ENCODE assay signal across 11 cellular contexts in genomic region chr1:159171688-159172501, GRCh38. TPM values are rescaled to one million over a fixed set of nuclear protein-coding genes. Genes with fewer than 3 reads are reported as not detected.
DNase-seq lines count a peak whose midpoint lies in the region; ATAC-seq, FAIRE-seq and TF ChIP-seq lines count a peak whose summit lies in the region.
"Had no signal": no experiment of that assay in that cellular context is flagged by ENCODE, and none has a peak within 500 bp of the region (broad histone marks: within the 10 kb centered on the region; RNA-seq: fewer than 3 reads in every experiment).

No MANE protein-coding gene starts in this region.

- H2BK5ac ChIP-seq in H1 (ENCODE audit: low read depth, low read length): no peak overlapping the region

- H3K9me3 ChIP-seq in H1 (ENCODE audit: insufficient read depth in 2 of 2, low read depth in 1 of 2, low read length in 1 of 2) (no peaks in the 10 kb centered on the region), aorta (ENCODE audit: control insufficient read depth, low read length) (peaks cover 1% of the 10 kb centered on the region)
- H3K9me3 ChIP-seq: BLaER1 had no signal

- no peak overlapping the region for H3K4ac ChIP-seq in H1 (replicated peaks; ENCODE audit: insufficient read length, low read depth, low read length)

- no peak for ATAC-seq in activated T-cell treated with anti-CD3 and anti-CD28 coated beads, Interleukin-2, amount 50 U/mL, for 72 hours (replicated peaks in 1 of 2)
- peak; percentile 19 for ATAC-seq in aorta (ENCODE audit: low FRiP score)
- ATAC-seq in HG02610 (IDR thresholded peaks at IDR 0.05; ENCODE audit: unreplicated experiment): no peak

- peaks cover 0 to 11% (median 3%) of the 10 kb centered on the region in 4 experiments; a peak in 6 of 7 replicates for H3K4me1 ChIP-seq in H1 (replicated peaks in 1 of 4; ENCODE audit: control insufficient read depth in 3 of 4, insufficient read depth in 4 of 4, low read length in 3 of 4)
- no peaks in the 10 kb centered on the region for H3K4me1 ChIP-seq in aorta (ENCODE audit: control insufficient read depth in 1 of 2, insufficient read depth in 2 of 2, low read length in 2 of 2)
- H3K4me1 ChIP-seq: BLaER1 had no signal

- POLR2A ChIA-PET in H1 (lab: Charles Lee; ENCODE audit: partially characterized antibody): interaction anchor here (0.8 to 1.6 kb wide), 5 partner anchors 15 to 34 kb away, joined by 3 to 4 read pairs (median 3); no protein-coding TSS in a partner anchor

- H3K27me3 Mint-ChIP-seq in activated T-cell treated with anti-CD3 and anti-CD28 coated beads, Interleukin-2, amount 50 U/mL, for 72 hours (ENCODE audit: low read depth): peaks cover 77% of the 10 kb centered on the region

- H3K27ac ChIP-seq in H1 (ENCODE audit: low read depth, low read length): no peak overlapping the region
- no peak overlapping the region for H3K27ac ChIP-seq in aorta (ENCODE audit: low read depth in 1 of 2, low read length in 2 of 2)
- H3K27ac ChIP-seq: BLaER1 had no signal

- H2BK12ac ChIP-seq in H1 (ENCODE audit: low read depth, low read length): 0 out of 2 replicates have a peak overlapping the region, but pooled peaks have one; percentile 54

- WGBS in H1 (ENCODE audit: extremely low coverage in 1 of 2, insufficient coverage in 1 of 2, insufficient read length in 1 of 2, insufficient replicate concordance in 2 of 2, low coverage in 1 of 2, low lambda C conversion rate in 2 of 2, missing lambda C conversion rate in 1 of 2), 2 experiments: 1% methylated on average over 29 of the region's 49 CpGs; no CpG with 5 or more reads in 1 of the 2 experiments
- WGBS in aorta, 2 donors: 1% methylated on average over 43 to 49 of the region's 49 CpGs

- no peak overlapping the region for H3K56ac ChIP-seq in H1 (replicated peaks; ENCODE audit: insufficient read length, low read depth, low read length)

- 0 out of 2 replicates have a peak overlapping the region, but pooled peaks have one; percentile 30 for H4K8ac ChIP-seq in H1 (ENCODE audit: extremely low read depth, insufficient read depth, low read length)

- TF ChIP-seq RAD21 in H1 (IDR thresholded peaks at IDR 0.05 in 1 of 2, conservative IDR thresholded peaks at IDR 0.05 in 1 of 2; ENCODE audit: low read depth in 2 of 2, low read length in 2 of 2): no peak

- H3K79me1 ChIP-seq in H1 (ENCODE audit: low read depth, low read length): no peaks in the 10 kb centered on the region; the same call in 1 of the 2 replicates

- CTCF ChIA-PET in H1 (lab: Charles Lee; ENCODE audit: partially characterized antibody): interaction anchor here (0.7 to 12.4 kb wide), 8 partner anchors 11 to 40 kb away, joined by 3 to 367 read pairs (median 7); partner anchors contain the start of gene ACKR1

- peaks cover 0 to 12% of the 10 kb centered on the region in 2 experiments for H4K20me1 ChIP-seq in H1 (replicated peaks in 1 of 2; ENCODE audit: control insufficient read depth in 1 of 2, insufficient read depth in 2 of 2, low read length in 2 of 2)
- H4K20me1 ChIP-seq: BLaER1 had no signal

- H3K14ac ChIP-seq in H1 (ENCODE audit: insufficient read length): no peak overlapping the region

- intact Hi-C loops in aorta (cut with DNase I): no loop called here

- TF ChIP-seq CTCF in H1 (IDR thresholded peaks at IDR 0.05; ENCODE audit: control extremely low read depth in 1 of 3, insufficient read depth in 1 of 3, low read depth in 1 of 3, low read length in 3 of 3): no peak

- peaks cover 0 to 2% of the 10 kb centered on the region in 2 donors for H3K36me3 Mint-ChIP-seq in activated T-cell treated with anti-CD3 and anti-CD28 coated beads, Interleukin-2, amount 50 U/mL, for 72 hours (ENCODE audit: insufficient read depth in 2 of 2)

- TF ChIP-seq EP300 in H1 (IDR thresholded peaks at IDR 0.05; ENCODE audit: borderline replicate concordance in 1 of 2, low read depth in 2 of 2, low read length in 2 of 2): no peak

- H3K23me2 ChIP-seq in H1 (ENCODE audit: low read depth, low read length): peaks cover 15% of the 10 kb centered on the region

- H3K9me3 Mint-ChIP-seq in activated T-cell treated with anti-CD3 and anti-CD28 coated beads, Interleukin-2, amount 50 U/mL, for 72 hours: no peaks in the 10 kb centered on the region

- no peak for DNase-seq in activated T-cell treated with anti-CD3 and anti-CD28 coated beads, Interleukin-2, amount 50 U/mL, for 72 hours
- no peak for DNase-seq in activated T-cell treated with anti-CD3 and anti-CD28 coated beads, Interleukin-2, amount 50 U/mL, for 48 hours
- peak in 1 of 2 experiments; percentile 80 for DNase-seq in H1 (ENCODE audit: low read depth in 1 of 2, low spot score in 2 of 2)
- peak; percentile 2 for DNase-seq in myocyte (ENCODE audit: low read depth)
- peak; percentile 51 to 73 for DNase-seq in aorta
- DNase-seq in effector CD8-positive, alpha-beta T cell (lab: John Stamatoyannopoulos, UW): no peak
- DNase-seq in NCI-H2171 treated with DMSO at 0.1 percent for 48 hours (lab: John Stamatoyannopoulos, UW): no peak

- no peak for TF ChIP-seq POLR2A in H1 (IDR thresholded peaks at IDR 0.05; ENCODE audit: control extremely low read depth in 1 of 2, low read depth in 2 of 2, low read length in 2 of 2)

- peaks cover 0 to 3% (median 0%) of the 10 kb centered on the region in 4 experiments; a peak in 2 of 7 replicates for H3K27me3 ChIP-seq in H1 (replicated peaks in 1 of 4; ENCODE audit: control insufficient read depth in 3 of 4, extremely low read depth in 1 of 4, insufficient read depth in 3 of 4, low read length in 3 of 4)
- peaks cover 0 to 6% of the 10 kb centered on the region in 2 donors for H3K27me3 ChIP-seq in aorta (ENCODE audit: control insufficient read depth in 1 of 2, insufficient read depth in 2 of 2, low read length in 1 of 2)

- no peak overlapping the region for H4K91ac ChIP-seq in H1 (replicated peaks; ENCODE audit: insufficient read length, low read length)

- FAIRE-seq in H1 (lab: Jason Lieb, UNC): no peak

- H3K27ac Mint-ChIP-seq in activated T-cell treated with anti-CD3 and anti-CD28 coated beads, Interleukin-2, amount 50 U/mL, for 72 hours: no peak overlapping the region

- H3K4me2 ChIP-seq in H1 (ENCODE audit: insufficient read depth in 1 of 2, low read depth in 2 of 2, low read length in 2 of 2): peak overlapping the region; percentile 100
- H3K4me2 ChIP-seq: BLaER1 had no signal

- no peak overlapping the region for H2BK20ac ChIP-seq in H1 (ENCODE audit: low read length)

- no peak overlapping the region for H2AK5ac ChIP-seq in H1 (ENCODE audit: low read depth, low read length)

- H2BK120ac ChIP-seq in H1 (replicated peaks; ENCODE audit: low read depth, low read length): no peak overlapping the region

- peak overlapping the region; percentile 87 to 99 (median 96) for H3K4me3 ChIP-seq in H1 (ENCODE audit: extremely low read depth in 1 of 4, insufficient read depth in 2 of 4, low read depth in 3 of 4, low read length in 4 of 4)
- no peak overlapping the region for H3K4me3 ChIP-seq in aorta (ENCODE audit: low read length in 2 of 2)
- H3K4me3 ChIP-seq: BLaER1 had no signal

- peaks cover 6% of the 10 kb centered on the region for H3K4me1 Mint-ChIP-seq in activated T-cell treated with anti-CD3 and anti-CD28 coated beads, Interleukin-2, amount 50 U/mL, for 72 hours (ENCODE audit: low read depth)

- 0 out of 2 replicates have a peak overlapping the region, but pooled peaks have one; percentile 48 for H2BK15ac ChIP-seq in H1 (ENCODE audit: low read length)

- H4K5ac ChIP-seq in H1 (ENCODE audit: insufficient read length, low read depth, low read length): no peak overlapping the region

- H3K36me3 ChIP-seq in H1 (ENCODE audit: control insufficient read depth in 2 of 4, insufficient read depth in 4 of 4, low read length in 3 of 4) (no peaks in the 10 kb centered on the region), aorta (ENCODE audit: control insufficient read depth in 1 of 2, insufficient read depth in 2 of 2, low read length in 1 of 2) (no peaks in the 10 kb centered on the region)
- H3K36me3 ChIP-seq: BLaER1 had no signal

- no peak overlapping the region for H2AFZ ChIP-seq in H1 (ENCODE audit: low read length)

- no peak overlapping the region; the same call in 1 of the 2 replicates for H3K18ac ChIP-seq in H1 (ENCODE audit: extremely low read depth, low read length)

- H3K9ac ChIP-seq in H1 (replicated peaks in 1 of 4; ENCODE audit: extremely low read depth in 1 of 4, low read depth in 3 of 4, low read length in 3 of 4): peak overlapping the region in 2 of 4 experiments; percentile 46 to 76; a peak in 4 of 7 replicates
- H3K9ac ChIP-seq: BLaER1 had no signal

- H3K4me3 Mint-ChIP-seq in activated T-cell treated with anti-CD3 and anti-CD28 coated beads, Interleukin-2, amount 50 U/mL, for 72 hours: peak overlapping the region; percentile 11 to 41

- no peak overlapping the region for H3K23ac ChIP-seq in H1 (ENCODE audit: insufficient read length)

- H3K79me2 ChIP-seq in H1 (ENCODE audit: control insufficient read depth in 1 of 2, insufficient read depth in 2 of 2, low read length in 2 of 2): peaks cover 0 to 3% of the 10 kb centered on the region in 2 experiments; a peak in 1 of 4 replicates

RNA-seq across cellular contexts. Expression of gene CADM3, which starts 0.5 kb away (rescaled TPM):
- total RNA-seq in activated T-cell treated with anti-CD3 and anti-CD28 coated beads, Interleukin-2, amount 50 U/mL, for 72 hours: not detected
- 8.3 and 8.9 TPM in 2 replicates for total RNA-seq in H1 (2021; fragmentation: NEBNext Ultra II Directional; extraction: Animal tissue kit (Norgen Biotek cat#: 25700))
- polyA plus RNA-seq in H1 (2011; rRNA removed): 8.0 and 8.5 TPM in 2 replicates
- 8.1 TPM for polyA plus RNA-seq in H1 (2011; cell fraction: cytosol; rRNA removed)
- polyA plus RNA-seq in H1 (2011; cell fraction: nucleus; rRNA removed): 14.4 TPM
- 6.9 to 12.6 TPM (median 10.8 TPM) in 4 replicates for polyA plus RNA-seq in H1 (2012, experiment 1 of 2)
- 6.8 TPM for polyA plus RNA-seq in H1 (2012, experiment 2 of 2)
- polyA plus RNA-seq in H1 (2013, experiment 1 of 2): 4.3 TPM
- 4.5 TPM for polyA plus RNA-seq in H1 (2013, experiment 2 of 2)
- polyA minus RNA-seq in H1 (2011; rRNA and poly(A)+ RNA removed): 9.8 and 10.1 TPM in 2 replicates
- polyA minus RNA-seq in H1 (2011; cell fraction: cytosol; rRNA and poly(A)+ RNA removed): 5.8 TPM
- polyA minus RNA-seq in H1 (2011; cell fraction: nucleus; rRNA and poly(A)+ RNA removed): 4.6 TPM
- 1.4 and 2.5 TPM in 2 replicates for total RNA-seq in myocyte
- polyA plus RNA-seq in myocyte (2012): 8.0 TPM
- total RNA-seq in aorta: 10 to 100 TPM; 10.9 to 41.2 TPM
- polyA plus RNA-seq in aorta: under 1 TPM in 1 of 2 donors, not detected in 1; 0.75 TPM
- total RNA-seq: activated CD8-positive, alpha-beta memory T cell treated with anti-CD3 and anti-CD28 coated beads for 36 hours had no signal

RNA-seq across cellular contexts. Expression of gene ACKR1, which starts 32.8 kb away (rescaled TPM):
- not detected for total RNA-seq in activated T-cell treated with anti-CD3 and anti-CD28 coated beads, Interleukin-2, amount 50 U/mL, for 72 hours
- 0.61 TPM in 2 replicates for total RNA-seq in H1 (2021; fragmentation: NEBNext Ultra II Directional; extraction: Animal tissue kit (Norgen Biotek cat#: 25700))
- polyA plus RNA-seq in H1 (2011; rRNA removed) (0.66 and 1.00 TPM in 2 replicates), aorta (1 to 10 TPM; 1.4 TPM)
- 0.50 TPM for polyA plus RNA-seq in H1 (2011; cell fraction: cytosol; rRNA removed)
- polyA plus RNA-seq in H1 (2011; cell fraction: nucleus; rRNA removed): 2.4 TPM
- 0.92 to 1.3 TPM (median 1.2 TPM) in 4 replicates for polyA plus RNA-seq in H1 (2012, experiment 1 of 2)
- 0.84 TPM for polyA plus RNA-seq in H1 (2012, experiment 2 of 2)
- polyA plus RNA-seq in H1 (2013, experiment 1 of 2): 0.57 TPM
- 0.42 TPM for polyA plus RNA-seq in H1 (2013, experiment 2 of 2)
- polyA minus RNA-seq in H1 (2011; rRNA and poly(A)+ RNA removed): 0.27 and 0.54 TPM in 2 replicates
- polyA minus RNA-seq in H1 (2011; cell fraction: cytosol; rRNA and poly(A)+ RNA removed): not detected
- polyA minus RNA-seq in H1 (2011; cell fraction: nucleus; rRNA and poly(A)+ RNA removed): 1.8 TPM
- total RNA-seq in myocyte (0.78 TPM in 1 of 2 replicates, not detected in the other), aorta (100 to 1,000 TPM; 153 to 226 TPM)
- 0.19 TPM for polyA plus RNA-seq in myocyte (2012)
- total RNA-seq: M059J had no signal

Comparison
In these comparisons a context has a peak if more than half of its experiments do, and no peak if none do; other contexts are left out.
1. DNase-seq: peak in myocyte (single experiment) and aorta (2 of 2); none in activated T-cell treated with anti-CD3 and anti-CD28 coated beads, Interleukin-2, amount 50 U/mL, for 72 hours (0 of 2), activated T-cell treated with anti-CD3 and anti-CD28 coated beads, Interleukin-2, amount 50 U/mL, for 48 hours (0 of 2), effector CD8-positive, alpha-beta T cell (single experiment) and NCI-H2171 treated with DMSO at 0.1 percent for 48 hours (single experiment).
2. H3K4me3 ChIP-seq: peak in H1 (4 of 4); none in aorta (0 of 2).
3. RNA of gene ACKR1, which starts 32.8 kb away (total RNA-seq): 153 to 226 TPM in aorta; 0.78 TPM in myocyte, 0.61 TPM in H1 and not detected in activated T-cell treated with anti-CD3 and anti-CD28 coated beads, Interleukin-2, amount 50 U/mL, for 72 hours; every median in the first group is over 10 times any median in the second.